13 cellular contexts compared by ENCODE assay signal in the genomic region with DNA sequence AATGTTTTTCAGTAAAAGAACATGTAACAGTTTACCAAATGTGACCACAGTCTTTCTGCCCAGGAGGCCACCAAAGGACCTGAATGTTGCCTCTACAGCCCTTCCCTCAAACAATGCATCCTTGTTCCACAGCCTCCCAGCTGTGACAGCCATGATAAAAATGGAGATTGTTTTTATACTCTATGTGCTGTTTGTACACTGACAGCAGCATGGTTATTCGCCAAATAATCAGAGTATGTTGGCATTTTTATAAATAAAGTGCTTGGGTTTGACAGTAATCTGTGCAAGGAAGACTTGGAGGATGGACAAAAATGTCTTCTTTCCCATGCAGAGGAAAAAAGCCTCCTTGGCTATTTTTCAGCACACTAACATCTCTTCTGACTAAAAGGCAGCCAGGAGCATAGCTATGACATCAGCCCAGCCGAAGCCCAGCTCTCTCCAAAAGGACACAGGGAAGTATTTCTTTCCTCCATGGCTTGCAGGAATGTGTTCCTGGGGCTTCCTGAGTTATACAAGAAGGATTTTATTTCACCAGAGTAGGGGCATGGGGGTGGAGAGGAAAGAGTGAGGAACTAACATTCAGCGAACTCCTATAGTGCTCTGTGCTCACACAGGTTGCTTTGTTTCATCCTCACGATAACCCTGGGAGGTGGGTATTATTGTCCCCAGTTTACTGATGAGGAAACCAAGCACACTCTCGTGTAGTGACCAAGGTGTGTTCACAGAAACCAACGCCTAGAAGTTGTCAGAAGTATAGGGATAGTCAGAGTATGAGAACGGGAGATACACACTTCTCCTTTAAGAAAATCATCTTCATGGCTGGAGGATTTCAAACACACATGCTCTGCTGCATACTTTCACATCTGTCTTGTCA.
DNase-seq lines count a peak whose midpoint lies in the region; ATAC-seq and TF ChIP-seq lines count a peak whose summit lies in the region.
"Had no signal": no experiment of that assay in that cellular context is flagged by ENCODE, and none has a peak within 500 bp of the region (broad histone marks: within the 10 kb centered on the region; RNA-seq: fewer than 3 reads in every experiment).

No MANE protein-coding gene starts in this region.

- H3K36me3 ChIP-seq in mammary epithelial cell (ENCODE audit: insufficient read depth, low read length) (no peaks in the 10 kb centered on the region), trophoblast cell (ENCODE audit: control insufficient read depth in 1 of 2, insufficient read depth in 2 of 2, low read length in 2 of 2) (no peaks in the 10 kb centered on the region), smooth muscle cell (ENCODE audit: low read depth) (no peaks in the 10 kb centered on the region)

- H3K9ac ChIP-seq in mammary epithelial cell (ENCODE audit: insufficient read depth, low read length), result no peak overlapping the region
- H3K9ac ChIP-seq in trophoblast cell (ENCODE audit: low read length), result no peak overlapping the region
- H3K9ac ChIP-seq in smooth muscle cell (ENCODE audit: low read depth), result no peak overlapping the region
- H3K9ac ChIP-seq: SK-N-SH had no signal

- H2AK5ac ChIP-seq in trophoblast cell (ENCODE audit: low read length), result no peak overlapping the region

- no peak overlapping the region for H3K27ac ChIP-seq in mammary epithelial cell (ENCODE audit: insufficient read depth, low read depth, low read length)
- H3K27ac ChIP-seq in trophoblast cell (ENCODE audit: low read depth, low read length), result no peak overlapping the region
- no peak overlapping the region for H3K27ac ChIP-seq in smooth muscle cell (ENCODE audit: low read depth)

- H3K23ac ChIP-seq in trophoblast cell (ENCODE audit: low read length), result no peak overlapping the region

- H4K91ac ChIP-seq in trophoblast cell (ENCODE audit: low read depth, low read length), result no peak overlapping the region

- no peaks in the 10 kb centered on the region for H3K36me3 Mint-ChIP-seq in Calu3 (ENCODE audit: insufficient read depth, unreplicated experiment)
- no peaks in the 10 kb centered on the region for H3K36me3 Mint-ChIP-seq in effector memory CD8-positive, alpha-beta T cell (ENCODE audit: insufficient read depth)

- DNase-seq in Calu3 (peak; percentile 47), mammary epithelial cell (peak; percentile 33), left ventricle myocardium superior (peak; percentile 49), trophoblast cell (peak; percentile 78 to 84), RKO (ENCODE audit: low spot score) (no peak), NCI-H187 (lab: John Stamatoyannopoulos, UW) (no peak), smooth muscle cell (lab: John Stamatoyannopoulos, UW; ENCODE audit: unreplicated experiment) (no peak)
- DNase-seq in effector memory CD8-positive, alpha-beta T cell, result no peak
- DNase-seq: activated CD4-positive, alpha-beta memory T cell treated with anti-CD3 and anti-CD28 coated beads, Interleukin-2, amount 10 ng/mL, durations not matched to agents 7 days and 5 days; GDM1; NCI-H2227 treated with DMSO at 0.1 percent for 48 hours; SK-N-SH; stimulated activated CD8-positive, alpha-beta memory T cell treated with anti-CD3 and anti-CD28 coated beads, Interleukin-4, amount 100 ng/mL, for 48 hours had no signal

- peak overlapping the region; percentile 33 for H3K27ac Mint-ChIP-seq in Calu3 (ENCODE audit: unreplicated experiment)
- H3K27ac Mint-ChIP-seq in effector memory CD8-positive, alpha-beta T cell, result no peak overlapping the region
- H3K27ac Mint-ChIP-seq: activated CD4-positive, alpha-beta memory T cell treated with anti-CD3 and anti-CD28 coated beads, Interleukin-2, amount 10 ng/mL, durations not matched to agents 7 days and 5 days had no signal

- peaks cover 50% of the 10 kb centered on the region for H3K4me1 Mint-ChIP-seq in Calu3 (ENCODE audit: low read depth, unreplicated experiment)
- H3K4me1 Mint-ChIP-seq in effector memory CD8-positive, alpha-beta T cell (ENCODE audit: low read depth in 2 of 2), result no peaks in the 10 kb centered on the region
- H3K4me1 Mint-ChIP-seq: activated CD4-positive, alpha-beta memory T cell treated with anti-CD3 and anti-CD28 coated beads, Interleukin-2, amount 10 ng/mL, durations not matched to agents 7 days and 5 days had no signal

- H3K4me2 ChIP-seq in mammary epithelial cell (ENCODE audit: insufficient read depth, low read depth, low read length), result peak overlapping the region; percentile 49
- H3K4me2 ChIP-seq in trophoblast cell (ENCODE audit: low read length), result no peak overlapping the region
- no peak overlapping the region for H3K4me2 ChIP-seq in smooth muscle cell
- H3K4me2 ChIP-seq: SK-N-SH had no signal

- BruUV-seq in Calu3 (replicated peaks; lab: Mats Ljungman, UMichigan), result no TSS peak
- BruUV-seq in mammary epithelial cell (replicated peaks; lab: Mats Ljungman, UMichigan), result no TSS peak

- H3K79me2 ChIP-seq in mammary epithelial cell (ENCODE audit: insufficient read depth, low read length) (no peaks in the 10 kb centered on the region), trophoblast cell (ENCODE audit: control insufficient read depth, insufficient read depth, low read length, poor library complexity) (no peaks in the 10 kb centered on the region), smooth muscle cell (ENCODE audit: low read depth) (no peaks in the 10 kb centered on the region)

- H3K9me3 Mint-ChIP-seq in Calu3 (ENCODE audit: low read depth, unreplicated experiment), result no peaks in the 10 kb centered on the region
- H3K9me3 Mint-ChIP-seq in effector memory CD8-positive, alpha-beta T cell, result peaks cover 0 to 4% of the 10 kb centered on the region in 2 donors
- H3K9me3 Mint-ChIP-seq: activated CD4-positive, alpha-beta memory T cell treated with anti-CD3 and anti-CD28 coated beads, Interleukin-2, amount 10 ng/mL, durations not matched to agents 7 days and 5 days had no signal

- H3K9me3 ChIP-seq in mammary epithelial cell (replicated peaks; ENCODE audit: insufficient read depth, low read length) (no peaks in the 10 kb centered on the region), trophoblast cell (ENCODE audit: insufficient read depth, low read depth, low read length) (no peaks in the 10 kb centered on the region), smooth muscle cell (replicated peaks; ENCODE audit: low read depth) (no peaks in the 10 kb centered on the region)
- H3K9me3 ChIP-seq: SK-N-SH had no signal

- TF ChIP-seq CTCF in Calu3 (IDR thresholded peaks at IDR 0.05; ENCODE audit: unreplicated experiment), result no peak
- TF ChIP-seq CTCF in mammary epithelial cell (conservative IDR thresholded peaks at IDR 0.05 in 1 of 2, IDR thresholded peaks at IDR 0.05 in 1 of 2; ENCODE audit: extremely low read depth in 1 of 2, insufficient read depth in 1 of 2, low read depth in 1 of 2, low read length in 2 of 2), result no peak
- no peak for TF ChIP-seq CTCF in smooth muscle cell (IDR thresholded peaks at IDR 0.05; ENCODE audit: borderline replicate concordance, insufficient read depth, poor library complexity, severe bottlenecking)

- no peak overlapping the region for H4K12ac ChIP-seq in trophoblast cell (ENCODE audit: low read depth, low read length)

- ATAC-seq in left ventricle myocardium superior, result peak; percentile 88
- no peak for ATAC-seq in effector memory CD8-positive, alpha-beta T cell (replicated peaks)

- peak overlapping the region; percentile 84 for H2AFZ ChIP-seq in mammary epithelial cell (ENCODE audit: low read depth, low read length)
- H2AFZ ChIP-seq in trophoblast cell (ENCODE audit: insufficient read depth, low read length, poor library complexity), result no peak overlapping the region
- H2AFZ ChIP-seq in smooth muscle cell (ENCODE audit: low read depth), result no peak overlapping the region

- in situ Hi-C loops in mammary epithelial cell (cut with MboI; ENCODE audit: low sequenced_read_pairs in 2 of 2), result no loop called here

- H3K4me1 ChIP-seq in mammary epithelial cell (ENCODE audit: insufficient read depth, low read length) (peaks cover 8% of the 10 kb centered on the region), trophoblast cell (ENCODE audit: control insufficient read depth in 1 of 2, insufficient read depth in 2 of 2, low read length in 2 of 2) (peaks cover 7 to 8% of the 10 kb centered on the region in 2 experiments), smooth muscle cell (ENCODE audit: low read depth) (no peaks in the 10 kb centered on the region)

- H3F3A ChIP-seq in smooth muscle cell (ENCODE audit: low read depth), result no peaks in the 10 kb centered on the region

- no peak overlapping the region for H3K14ac ChIP-seq in trophoblast cell (ENCODE audit: low read length)

- intact Hi-C loops in Calu3 (cut with micrococcal nuclease; ENCODE audit: unreplicated experiment), result no loop called here
- intact Hi-C loops in mammary epithelial cell (cut with micrococcal nuclease), result no loop called here
- intact Hi-C loops in left ventricle myocardium superior (cut with micrococcal nuclease), result no loop called here

- dilution Hi-C loops in mammary epithelial cell (cut with HindIII; ENCODE audit: low sequenced_read_pairs), result no loop called here

- H2BK12ac ChIP-seq in trophoblast cell (ENCODE audit: low read length), result no peak overlapping the region

- peak overlapping the region; percentile 51 for H3K4me3 Mint-ChIP-seq in Calu3 (ENCODE audit: low read depth, unreplicated experiment)
- H3K4me3 Mint-ChIP-seq in effector memory CD8-positive, alpha-beta T cell, result no peak overlapping the region
- H3K4me3 Mint-ChIP-seq: activated CD4-positive, alpha-beta memory T cell treated with anti-CD3 and anti-CD28 coated beads, Interleukin-2, amount 10 ng/mL, durations not matched to agents 7 days and 5 days had no signal

- no peak overlapping the region for H3K4ac ChIP-seq in trophoblast cell (ENCODE audit: low read depth, low read length)

- no peaks in the 10 kb centered on the region for H3K79me1 ChIP-seq in trophoblast cell (ENCODE audit: low read length)

- no peak overlapping the region for H2BK5ac ChIP-seq in trophoblast cell (ENCODE audit: low read depth, low read length, poor library complexity)

- 29% methylated on average over 5 of the region's 7 CpGs for WGBS in mammary epithelial cell (ENCODE audit: low coverage, missing lambda C conversion rate)
- WGBS in trophoblast cell (ENCODE audit: extremely low coverage, insufficient coverage, insufficient read length), result no CpG with 5 or more reads among the region's 7 CpGs
- WGBS in smooth muscle cell (ENCODE audit: low lambda C conversion rate), result 81% methylated on average over 7 of the region's 7 CpGs

- no peak overlapping the region for H3K4me3 ChIP-seq in mammary epithelial cell (replicated peaks in 1 of 3; ENCODE audit: insufficient read depth in 1 of 3, low read depth in 2 of 3, low read length in 3 of 3)
- H3K4me3 ChIP-seq in trophoblast cell (ENCODE audit: low read depth, low read length), result no peak overlapping the region
- no peak overlapping the region for H3K4me3 ChIP-seq in smooth muscle cell

- no peaks in the 10 kb centered on the region for H3K27me3 Mint-ChIP-seq in Calu3 (ENCODE audit: unreplicated experiment)
- H3K27me3 Mint-ChIP-seq in effector memory CD8-positive, alpha-beta T cell, result no peaks in the 10 kb centered on the region

- no peaks in the 10 kb centered on the region for H3K27me3 ChIP-seq in mammary epithelial cell (ENCODE audit: insufficient read depth, low read length)
- H3K27me3 ChIP-seq in trophoblast cell (ENCODE audit: insufficient read depth, low read length), result no peaks in the 10 kb centered on the region
- no peaks in the 10 kb centered on the region for H3K27me3 ChIP-seq in smooth muscle cell (ENCODE audit: low read depth)

- H4K20me1 ChIP-seq in mammary epithelial cell (ENCODE audit: insufficient read depth, low read length), result no peaks in the 10 kb centered on the region
- H4K20me1 ChIP-seq in smooth muscle cell (ENCODE audit: low read depth), result no peaks in the 10 kb centered on the region

- CTCF ChIA-PET in Calu3 (lab: Charles Lee), result interaction anchor here (0.6 to 3.0 kb wide), 6 partner anchors 19 to 342 kb away, joined by 3 to 10 read pairs (median 4); no protein-coding TSS in a partner anchor
- CTCF ChIA-PET in mammary epithelial cell (lab: Charles Lee; ENCODE audit: low non-redundant PET), result no interaction called here

- no peak overlapping the region for H4K8ac ChIP-seq in trophoblast cell (ENCODE audit: low read depth, low read length)

- H2BK120ac ChIP-seq in trophoblast cell (ENCODE audit: insufficient read depth, low read length, poor library complexity), result no peak overlapping the region

- no peak overlapping the region for H3K18ac ChIP-seq in trophoblast cell (ENCODE audit: low read length)

Comparison
In these comparisons a context has a peak if more than half of its experiments do, and no peak if none do; other contexts are left out.
1. DNase-seq: peak in Calu3 (single experiment), mammary epithelial cell (single experiment), left ventricle myocardium superior (single experiment) and trophoblast cell (2 of 2); none in RKO (single experiment), NCI-H187 (0 of 2), effector memory CD8-positive, alpha-beta T cell (0 of 3) and smooth muscle cell (single experiment).